Comparison of ENCODE assay signal across 9 cellular contexts in genomic region chr10:50470798-50471582, GRCh38.
DNase-seq lines count a peak whose midpoint lies in the region; ATAC-seq and TF ChIP-seq lines count a peak whose summit lies in the region.
"Had no signal": no experiment of that assay in that cellular context is flagged by ENCODE, and none has a peak within 500 bp of the region (broad histone marks: within the 10 kb centered on the region; RNA-seq: fewer than 3 reads in every experiment).

No MANE protein-coding gene starts in this region.

- no peak overlapping the region for H3K9ac ChIP-seq in HUES6 (ENCODE audit: low read length)
- H3K9ac ChIP-seq in colonic mucosa (ENCODE audit: low read depth in 2 of 2, low read length in 2 of 2), result peak overlapping the region in 1 of 2 donors; percentile 1

- no peak for ATAC-seq in natural killer cell treated with Interleukin-12 subunit alpha and Interleukin-12 subunit beta and Interleukin-15 and Interleukin-18, amount 100 ng/mL, for 72 hours
- no peak for ATAC-seq in HG02759 (IDR thresholded peaks at IDR 0.05; ENCODE audit: unreplicated experiment)
- no peak for ATAC-seq in naive thymus-derived CD4-positive, alpha-beta T cell

- H3K36me3 ChIP-seq in Caco-2 (ENCODE audit: control insufficient read depth, insufficient read depth, low read length), result no peaks in the 10 kb centered on the region
- H3K36me3 ChIP-seq in HUES6 (ENCODE audit: control insufficient read depth, insufficient read depth, low read length), result no peaks in the 10 kb centered on the region
- no peaks in the 10 kb centered on the region for H3K36me3 ChIP-seq in colonic mucosa
- no peaks in the 10 kb centered on the region for H3K36me3 ChIP-seq in naive thymus-derived CD4-positive, alpha-beta T cell (ENCODE audit: control insufficient read depth in 2 of 3, insufficient read depth in 3 of 3, low read length in 3 of 3)

- CTCF ChIA-PET in Caco-2 (lab: Charles Lee), result no interaction called here
- CTCF ChIA-PET in naive thymus-derived CD4-positive, alpha-beta T cell (lab: Charles Lee), result no interaction called here

- H3K27ac ChIP-seq in HUES6 (ENCODE audit: low read depth, low read length), result peak overlapping the region; percentile 44; the same call in 1 of the 2 replicates
- H3K27ac ChIP-seq in colonic mucosa, result peak overlapping the region; percentile 79
- no peak overlapping the region for H3K27ac ChIP-seq in naive thymus-derived CD4-positive, alpha-beta T cell (ENCODE audit: low read depth, low read length)

- no peaks in the 10 kb centered on the region for H3K36me3 Mint-ChIP-seq in Caco-2 (ENCODE audit: insufficient read depth, unreplicated experiment)
- H3K36me3 Mint-ChIP-seq in natural killer cell treated with Interleukin-12 subunit alpha and Interleukin-12 subunit beta and Interleukin-15 and Interleukin-18, amount 100 ng/mL, for 72 hours, result no peaks in the 10 kb centered on the region
- peaks cover 0 to 22% (median 14%) of the 10 kb centered on the region in 5 donors for H3K36me3 Mint-ChIP-seq in naive thymus-derived CD4-positive, alpha-beta T cell

- no TSS peak for BruUV-seq in Caco-2 (replicated peaks; lab: Mats Ljungman, UMichigan)

- peaks cover 16% of the 10 kb centered on the region for H3K4me1 Mint-ChIP-seq in Caco-2 (ENCODE audit: low read depth, unreplicated experiment)
- peaks cover 29 to 44% of the 10 kb centered on the region in 2 donors for H3K4me1 Mint-ChIP-seq in natural killer cell treated with Interleukin-12 subunit alpha and Interleukin-12 subunit beta and Interleukin-15 and Interleukin-18, amount 100 ng/mL, for 72 hours (ENCODE audit: low read depth in 2 of 2)
- H3K4me1 Mint-ChIP-seq in naive thymus-derived CD4-positive, alpha-beta T cell, result peaks cover 32 to 78% (median 75%) of the 10 kb centered on the region in 7 donors

- no peaks in the 10 kb centered on the region for H3K27me3 ChIP-seq in Caco-2 (replicated peaks; ENCODE audit: control insufficient read depth, insufficient read depth, low read length)
- no peaks in the 10 kb centered on the region for H3K27me3 ChIP-seq in HUES6 (ENCODE audit: control insufficient read depth, insufficient read depth, low read length)
- H3K27me3 ChIP-seq in colonic mucosa, result no peaks in the 10 kb centered on the region
- no peaks in the 10 kb centered on the region for H3K27me3 ChIP-seq in naive thymus-derived CD4-positive, alpha-beta T cell (ENCODE audit: control insufficient read depth in 2 of 2, insufficient read depth in 2 of 2, low read length in 2 of 2)

- no peaks in the 10 kb centered on the region for H3K27me3 Mint-ChIP-seq in Caco-2 (ENCODE audit: insufficient read depth, unreplicated experiment)
- no peaks in the 10 kb centered on the region for H3K27me3 Mint-ChIP-seq in natural killer cell treated with Interleukin-12 subunit alpha and Interleukin-12 subunit beta and Interleukin-15 and Interleukin-18, amount 100 ng/mL, for 72 hours
- H3K27me3 Mint-ChIP-seq in naive thymus-derived CD4-positive, alpha-beta T cell, result no peaks in the 10 kb centered on the region

- H3K9me3 ChIP-seq in Caco-2 (no peaks in the 10 kb centered on the region), HUES6 (ENCODE audit: control insufficient read depth, insufficient read depth, low read depth, low read length) (no peaks in the 10 kb centered on the region), colonic mucosa (no peaks in the 10 kb centered on the region)
- no peaks in the 10 kb centered on the region for H3K9me3 ChIP-seq in naive thymus-derived CD4-positive, alpha-beta T cell (ENCODE audit: control insufficient read depth in 2 of 3, low read length in 3 of 3)

- no peaks in the 10 kb centered on the region for H3K9me3 Mint-ChIP-seq in Caco-2 (ENCODE audit: unreplicated experiment)
- no peaks in the 10 kb centered on the region for H3K9me3 Mint-ChIP-seq in natural killer cell treated with Interleukin-12 subunit alpha and Interleukin-12 subunit beta and Interleukin-15 and Interleukin-18, amount 100 ng/mL, for 72 hours
- H3K9me3 Mint-ChIP-seq in naive thymus-derived CD4-positive, alpha-beta T cell, result no peaks in the 10 kb centered on the region

- H3K4me1 ChIP-seq in Caco-2 (peaks cover 9% of the 10 kb centered on the region), HUES6 (ENCODE audit: control insufficient read depth, insufficient read depth, low read length) (peaks cover 23% of the 10 kb centered on the region), colonic mucosa (peaks cover 5% of the 10 kb centered on the region)
- peaks cover 9 to 15% of the 10 kb centered on the region in 2 donors for H3K4me1 ChIP-seq in naive thymus-derived CD4-positive, alpha-beta T cell (ENCODE audit: control insufficient read depth in 2 of 2, insufficient read depth in 2 of 2, low read length in 2 of 2)

- H3K4me3 Mint-ChIP-seq in Caco-2 (ENCODE audit: unreplicated experiment), result no peak overlapping the region
- peak overlapping the region; percentile 24 for H3K4me3 Mint-ChIP-seq in natural killer cell treated with Interleukin-12 subunit alpha and Interleukin-12 subunit beta and Interleukin-15 and Interleukin-18, amount 100 ng/mL, for 72 hours
- no peak overlapping the region for H3K4me3 Mint-ChIP-seq in naive thymus-derived CD4-positive, alpha-beta T cell

- TF ChIP-seq CTCF in Caco-2 (IDR thresholded peaks at IDR 0.05; ENCODE audit: insufficient read depth in 1 of 2, low read depth in 1 of 2, low read length in 1 of 2, severe bottlenecking in 1 of 2, unreplicated experiment in 1 of 2) (no peak), colonic mucosa (IDR thresholded peaks at IDR 0.05) (no peak)

- H3K27ac Mint-ChIP-seq in Caco-2 (ENCODE audit: unreplicated experiment), result peak overlapping the region; percentile 11
- peak overlapping the region; percentile 15 to 81 for H3K27ac Mint-ChIP-seq in natural killer cell treated with Interleukin-12 subunit alpha and Interleukin-12 subunit beta and Interleukin-15 and Interleukin-18, amount 100 ng/mL, for 72 hours
- H3K27ac Mint-ChIP-seq in naive thymus-derived CD4-positive, alpha-beta T cell, result peak overlapping the region in 3 of 9 donors; percentile 21 to 56 (median 37)

- intact Hi-C loops in Caco-2 (cut with micrococcal nuclease; ENCODE audit: unreplicated experiment) (no loop called here), colonic mucosa (cut with DNase I) (no loop called here)
- intact Hi-C loops in naive thymus-derived CD4-positive, alpha-beta T cell (cut with micrococcal nuclease), result no loop called here

- DNase-seq in Caco-2 (no peak), colonic mucosa (peak; percentile 44), GM03348 (ENCODE audit: low spot score) (no peak), iPS-NIHi7 (ENCODE audit: extremely low spot score) (no peak)
- no peak for DNase-seq in natural killer cell treated with Interleukin-12 subunit alpha and Interleukin-12 subunit beta and Interleukin-15 and Interleukin-18, amount 100 ng/mL, for 72 hours (ENCODE audit: low spot score)
- DNase-seq in naive thymus-derived CD4-positive, alpha-beta T cell, result no peak
- DNase-seq: activated CD4-positive, alpha-beta T cell treated with anti-CD3 and anti-CD28 coated beads, Interleukin-2, amount 50 U/mL, for 4 hours had no signal

- H3K4me3 ChIP-seq in Caco-2 (ENCODE audit: low read depth, low read length) (no peak overlapping the region), HUES6 (ENCODE audit: low read depth, low read length) (no peak overlapping the region), colonic mucosa (no peak overlapping the region)
- no peak overlapping the region for H3K4me3 ChIP-seq in naive thymus-derived CD4-positive, alpha-beta T cell (ENCODE audit: low read length)

- POLR2A ChIA-PET in Caco-2 (lab: Charles Lee), result no interaction called here
- POLR2A ChIA-PET in naive thymus-derived CD4-positive, alpha-beta T cell (lab: Charles Lee), result no interaction called here
